In genomic region chr16:50474138-50474537, GRCh38 we compare ENCODE assay signal across 14 cellular contexts.
DNase-seq lines count a peak whose midpoint lies in the region; ATAC-seq lines count a peak whose summit lies in the region.
"Had no signal": no experiment of that assay in that cellular context is flagged by ENCODE, and none has a peak within 500 bp of the region (broad histone marks: within the 10 kb centered on the region; RNA-seq: fewer than 3 reads in every experiment).

No MANE protein-coding gene starts in this region.

- H3K4me3 Mint-ChIP-seq in activated CD4-positive, alpha-beta memory T cell treated with anti-CD3 and anti-CD28 coated beads for 36 hours, result no peak overlapping the region
- H3K4me3 Mint-ChIP-seq in activated CD4-positive, alpha-beta memory T cell treated with anti-CD3 and anti-CD28 coated beads, Interleukin-2, amount 10 ng/mL, durations not matched to agents 7 days and 5 days, result no peak overlapping the region
- H3K4me3 Mint-ChIP-seq: natural killer cell treated with Interleukin-12 subunit alpha and Interleukin-12 subunit beta and Interleukin-15 and Interleukin-18, amount 100 ng/mL, for 72 hours had no signal

- H3K4me1 Mint-ChIP-seq in activated CD4-positive, alpha-beta memory T cell treated with anti-CD3 and anti-CD28 coated beads for 36 hours (ENCODE audit: low read depth), result peaks cover 16% of the 10 kb centered on the region
- H3K4me1 Mint-ChIP-seq in activated CD4-positive, alpha-beta memory T cell treated with anti-CD3 and anti-CD28 coated beads, Interleukin-2, amount 10 ng/mL, durations not matched to agents 7 days and 5 days, result peaks cover 17% of the 10 kb centered on the region

- ATAC-seq in GM21576 (IDR thresholded peaks at IDR 0.05; ENCODE audit: unreplicated experiment) (peak; percentile 34), GM21737 (IDR thresholded peaks at IDR 0.05; ENCODE audit: unreplicated experiment) (no peak)
- ATAC-seq: gastroesophageal sphincter; natural killer cell treated with Interleukin-12 subunit alpha and Interleukin-12 subunit beta and Interleukin-15 and Interleukin-18, amount 100 ng/mL, for 72 hours had no signal

- CTCF ChIA-PET in activated CD4-positive, alpha-beta memory T cell treated with anti-CD3 and anti-CD28 coated beads for 36 hours (lab: Charles Lee), result interaction anchor here (0.6 kb wide), 1 partner anchor 264 kb away, joined by 4 read pairs; no protein-coding TSS in a partner anchor
- CTCF ChIA-PET in activated CD4-positive, alpha-beta memory T cell treated with anti-CD3 and anti-CD28 coated beads, Interleukin-2, amount 10 ng/mL, durations not matched to agents 7 days and 5 days (lab: Charles Lee), result no interaction called here

- no peaks in the 10 kb centered on the region for H3K9me3 Mint-ChIP-seq in activated CD4-positive, alpha-beta memory T cell treated with anti-CD3 and anti-CD28 coated beads for 36 hours
- H3K9me3 Mint-ChIP-seq in activated CD4-positive, alpha-beta memory T cell treated with anti-CD3 and anti-CD28 coated beads, Interleukin-2, amount 10 ng/mL, durations not matched to agents 7 days and 5 days, result no peaks in the 10 kb centered on the region
- H3K9me3 Mint-ChIP-seq: natural killer cell treated with Interleukin-12 subunit alpha and Interleukin-12 subunit beta and Interleukin-15 and Interleukin-18, amount 100 ng/mL, for 72 hours had no signal

- POLR2A ChIA-PET in activated CD4-positive, alpha-beta memory T cell treated with anti-CD3 and anti-CD28 coated beads for 36 hours (lab: Charles Lee), result interaction anchor here (0.6 to 0.7 kb wide), 2 partner anchors 367 to 490 kb away, joined by 5 read pairs; no protein-coding TSS in a partner anchor
- POLR2A ChIA-PET in activated CD4-positive, alpha-beta memory T cell treated with anti-CD3 and anti-CD28 coated beads, Interleukin-2, amount 10 ng/mL, durations not matched to agents 7 days and 5 days (lab: Charles Lee), result no interaction called here

- peak overlapping the region; percentile 19 for H3K27ac Mint-ChIP-seq in activated CD4-positive, alpha-beta memory T cell treated with anti-CD3 and anti-CD28 coated beads for 36 hours
- no peak overlapping the region for H3K27ac Mint-ChIP-seq in activated CD4-positive, alpha-beta memory T cell treated with anti-CD3 and anti-CD28 coated beads, Interleukin-2, amount 10 ng/mL, durations not matched to agents 7 days and 5 days
- H3K27ac Mint-ChIP-seq: natural killer cell treated with Interleukin-12 subunit alpha and Interleukin-12 subunit beta and Interleukin-15 and Interleukin-18, amount 100 ng/mL, for 72 hours had no signal

- peaks cover under 1% of the 10 kb centered on the region for H3K27me3 Mint-ChIP-seq in activated CD4-positive, alpha-beta memory T cell treated with anti-CD3 and anti-CD28 coated beads for 36 hours
- H3K27me3 Mint-ChIP-seq in activated CD4-positive, alpha-beta memory T cell treated with anti-CD3 and anti-CD28 coated beads, Interleukin-2, amount 10 ng/mL, durations not matched to agents 7 days and 5 days, result peaks cover 7% of the 10 kb centered on the region

- DNase-seq in activated CD4-positive, alpha-beta memory T cell treated with anti-CD3 and anti-CD28 coated beads for 36 hours, result peak; percentile 47
- DNase-seq in activated CD4-positive, alpha-beta memory T cell treated with anti-CD3 and anti-CD28 coated beads, Interleukin-2, amount 10 ng/mL, durations not matched to agents 7 days and 5 days, result no peak
- DNase-seq in SW480 (ENCODE audit: low spot score) (peak; percentile 92), NCI-H146 treated with DMSO at 0.1 percent for 48 hours (lab: John Stamatoyannopoulos, UW; ENCODE audit: unreplicated experiment) (no peak), NCI-H128 (lab: John Stamatoyannopoulos, UW; ENCODE audit: unreplicated experiment) (no peak)
- DNase-seq in stimulated activated CD4-positive, alpha-beta T cell treated with anti-CD3 and anti-CD28 coated beads, Interleukin-2, amount 100 ng/mL, for 4 hours (ENCODE audit: low read depth), result peak; percentile 14
- DNase-seq: amniotic stem cell, GDM1, GOT3, thyroid gland had no signal

- intact Hi-C loops in activated CD4-positive, alpha-beta memory T cell treated with anti-CD3 and anti-CD28 coated beads for 36 hours (cut with micrococcal nuclease), result loop anchor here (2.0 kb wide), 1 partner anchor 75 kb away; the partner anchor contains the start of gene NKD1

- no peaks in the 10 kb centered on the region for H3K36me3 Mint-ChIP-seq in activated CD4-positive, alpha-beta memory T cell treated with anti-CD3 and anti-CD28 coated beads for 36 hours
- no peaks in the 10 kb centered on the region for H3K36me3 Mint-ChIP-seq in activated CD4-positive, alpha-beta memory T cell treated with anti-CD3 and anti-CD28 coated beads, Interleukin-2, amount 10 ng/mL, durations not matched to agents 7 days and 5 days (ENCODE audit: low read depth)
- H3K36me3 Mint-ChIP-seq: natural killer cell treated with Interleukin-12 subunit alpha and Interleukin-12 subunit beta and Interleukin-15 and Interleukin-18, amount 100 ng/mL, for 72 hours had no signal

Comparison
In these comparisons a context has a peak if more than half of its experiments do, and no peak if none do; other contexts are left out.
1. DNase-seq: peak in activated CD4-positive, alpha-beta memory T cell treated with anti-CD3 and anti-CD28 coated beads for 36 hours (single experiment), SW480 (single experiment) and stimulated activated CD4-positive, alpha-beta T cell treated with anti-CD3 and anti-CD28 coated beads, Interleukin-2, amount 100 ng/mL, for 4 hours (single experiment); none in activated CD4-positive, alpha-beta memory T cell treated with anti-CD3 and anti-CD28 coated beads, Interleukin-2, amount 10 ng/mL, durations not matched to agents 7 days and 5 days (single experiment), NCI-H146 treated with DMSO at 0.1 percent for 48 hours (single experiment) and NCI-H128 (single experiment).